In the genomic region with DNA sequence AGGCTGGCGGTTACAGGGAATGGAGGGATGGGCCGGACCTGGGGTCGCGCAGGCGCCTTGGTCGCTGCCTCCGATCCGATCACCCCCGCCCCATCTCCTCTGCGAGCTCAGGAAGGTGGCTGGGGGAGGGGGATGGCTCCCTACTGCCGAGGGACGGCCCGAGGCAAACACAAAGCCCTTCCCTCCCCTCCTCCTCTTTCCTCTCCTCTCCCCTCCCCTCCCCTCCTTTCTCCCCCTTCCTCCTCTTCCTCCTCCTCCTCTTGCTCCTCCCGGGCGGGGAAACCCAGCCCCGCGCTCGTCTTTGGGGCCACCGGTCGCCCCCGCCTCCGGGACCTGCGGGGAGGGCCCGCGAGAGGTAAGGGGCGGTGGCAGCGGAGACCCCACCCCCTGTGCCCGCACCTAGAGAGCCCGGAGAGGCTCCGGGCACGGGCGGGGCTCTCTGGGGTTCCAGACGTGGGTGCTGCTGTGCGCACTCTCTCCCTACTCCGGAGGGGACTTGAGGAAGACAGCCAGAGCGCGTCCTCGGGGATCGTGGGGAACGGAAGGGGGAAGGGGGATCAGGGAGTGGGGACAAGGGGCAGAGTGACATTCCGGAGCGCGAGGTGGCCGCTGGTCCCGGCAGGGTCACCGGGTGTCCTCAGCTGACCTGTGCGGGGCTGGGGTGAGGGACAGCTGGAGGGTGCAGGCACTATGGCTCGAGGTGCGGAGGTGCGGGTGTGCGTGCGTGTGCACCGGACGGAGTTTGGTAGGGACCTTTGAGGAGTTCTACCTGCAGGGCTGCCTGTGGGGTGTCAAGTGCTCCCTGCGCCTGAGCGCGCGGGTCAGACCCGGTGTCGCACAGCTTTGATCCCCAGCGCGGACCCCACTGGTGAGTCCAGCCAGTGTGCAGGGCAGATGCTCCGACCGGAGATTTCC, we compare ENCODE assay signal across 8 cellular contexts. TPM values are rescaled to one million over a fixed set of nuclear protein-coding genes. Genes with fewer than 3 reads are reported as not detected.
DNase-seq lines count a peak whose midpoint lies in the region; ATAC-seq and TF ChIP-seq lines count a peak whose summit lies in the region.

A gene with protein sequence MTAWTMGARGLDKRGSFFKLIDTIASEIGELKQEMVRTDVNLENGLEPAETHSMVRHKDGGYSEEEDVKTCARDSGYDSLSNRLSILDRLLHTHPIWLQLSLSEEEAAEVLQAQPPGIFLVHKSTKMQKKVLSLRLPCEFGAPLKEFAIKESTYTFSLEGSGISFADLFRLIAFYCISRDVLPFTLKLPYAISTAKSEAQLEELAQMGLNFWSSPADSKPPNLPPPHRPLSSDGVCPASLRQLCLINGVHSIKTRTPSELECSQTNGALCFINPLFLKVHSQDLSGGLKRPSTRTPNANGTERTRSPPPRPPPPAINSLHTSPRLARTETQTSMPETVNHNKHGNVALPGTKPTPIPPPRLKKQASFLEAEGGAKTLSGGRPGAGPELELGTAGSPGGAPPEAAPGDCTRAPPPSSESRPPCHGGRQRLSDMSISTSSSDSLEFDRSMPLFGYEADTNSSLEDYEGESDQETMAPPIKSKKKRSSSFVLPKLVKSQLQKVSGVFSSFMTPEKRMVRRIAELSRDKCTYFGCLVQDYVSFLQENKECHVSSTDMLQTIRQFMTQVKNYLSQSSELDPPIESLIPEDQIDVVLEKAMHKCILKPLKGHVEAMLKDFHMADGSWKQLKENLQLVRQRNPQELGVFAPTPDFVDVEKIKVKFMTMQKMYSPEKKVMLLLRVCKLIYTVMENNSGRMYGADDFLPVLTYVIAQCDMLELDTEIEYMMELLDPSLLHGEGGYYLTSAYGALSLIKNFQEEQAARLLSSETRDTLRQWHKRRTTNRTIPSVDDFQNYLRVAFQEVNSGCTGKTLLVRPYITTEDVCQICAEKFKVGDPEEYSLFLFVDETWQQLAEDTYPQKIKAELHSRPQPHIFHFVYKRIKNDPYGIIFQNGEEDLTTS (plus strand): TSS at position 286 of the 915 bp plus-strand sequence. CDS start 131,344 bp downstream, outside the sequence.

- no peak for ATAC-seq in GM19467 (IDR thresholded peaks at IDR 0.05; ENCODE audit: unreplicated experiment)

- DNase-seq in Caki2 (ENCODE audit: low read depth) (peak; percentile 85), LNCaP clone FGC (ENCODE audit: low read depth) (peak; percentile 72), SK-N-MC (ENCODE audit: low read depth, low spot score) (no peak), epithelial cell of proximal tubule (ENCODE audit: low read depth) (no peak), mesenchymal stem cell (peak; percentile 95), substantia nigra (lab: John Stamatoyannopoulos, UW) (peak in 46 of 49 donors; percentile 32 to 84 (median 68))
- no peak for DNase-seq in stimulated activated CD4-positive, alpha-beta T cell treated with anti-CD3 and anti-CD28 coated beads, Interleukin-12 subunit alpha, Interleukin-12 subunit beta, amount 100 ng/mL, for 4 hours

- peak within 1 kb of the TSS; percentile 98 for H4K8ac ChIP-seq in mesenchymal stem cell (ENCODE audit: low read length)

- 2% methylated on average over 49 of the region's 64 CpGs for WGBS in mesenchymal stem cell

- H3K4ac ChIP-seq in mesenchymal stem cell (ENCODE audit: low read depth in 1 of 2, low read length in 2 of 2) = peak within 1 kb of the TSS; percentile 97 to 100

- H3K27me3 ChIP-seq in mesenchymal stem cell (ENCODE audit: control insufficient read depth in 1 of 2, insufficient read depth in 1 of 2, low read length in 2 of 2) = no peaks in the 10 kb centered on the region

- H4K91ac ChIP-seq in mesenchymal stem cell (ENCODE audit: low read length) = peak within 1 kb of the TSS; percentile 100

- peak within 1 kb of the TSS; percentile 98 for H2BK5ac ChIP-seq in mesenchymal stem cell (ENCODE audit: low read depth, low read length, poor library complexity, severe bottlenecking)

- H3K18ac ChIP-seq in mesenchymal stem cell (ENCODE audit: low read depth in 1 of 2, low read length in 2 of 2) = peak within 1 kb of the TSS; percentile 100

- H2BK12ac ChIP-seq in mesenchymal stem cell (ENCODE audit: low read length in 2 of 2) = peak within 1 kb of the TSS; percentile 12 to 97

- H3K14ac ChIP-seq in mesenchymal stem cell (ENCODE audit: low read length in 2 of 2) = peak within 1 kb of the TSS in 1 of 2 experiments; percentile 100

- H3K36me3 ChIP-seq in SK-N-MC (ENCODE audit: insufficient read depth, low read length) (no peaks in the 10 kb centered on the region), mesenchymal stem cell (ENCODE audit: control insufficient read depth in 1 of 2, insufficient read depth in 2 of 2, low read depth in 1 of 2, low read length in 2 of 2) (no peaks in the 10 kb centered on the region)

- no peak for TF ChIP-seq CTCF in LNCaP clone FGC (IDR thresholded peaks at IDR 0.05; ENCODE audit: control insufficient read depth, extremely low read depth, insufficient read depth)
- no peak for TF ChIP-seq CTCF in epithelial cell of proximal tubule (conservative IDR thresholded peaks at IDR 0.05; ENCODE audit: low read depth, low read length)

- H2AFZ ChIP-seq in mesenchymal stem cell (ENCODE audit: low read depth, low read length) = peak within 1 kb of the TSS; percentile 55

- H3K27ac ChIP-seq in SK-N-MC = peak within 1 kb of the TSS; percentile 67
- H3K27ac ChIP-seq in mesenchymal stem cell (ENCODE audit: low read length, poor library complexity, severe bottlenecking) = peak within 1 kb of the TSS; percentile 100
- peak within 1 kb of the TSS; percentile 91 for H3K27ac ChIP-seq in substantia nigra (ENCODE audit: low read depth, low read length, poor library complexity, severe bottlenecking)

- H3K4me3 ChIP-seq in LNCaP clone FGC (ENCODE audit: low read depth, low read length) (peak within 1 kb of the TSS; percentile 60), SK-N-MC (peak within 1 kb of the TSS; percentile 84), epithelial cell of proximal tubule (ENCODE audit: low read depth, low read length) (peak within 1 kb of the TSS; percentile 72), mesenchymal stem cell (ENCODE audit: insufficient read depth in 1 of 2, low read depth in 1 of 2, low read length in 2 of 2) (peak within 1 kb of the TSS; percentile 97 to 98)

- peak within 1 kb of the TSS; percentile 96 for H3K23ac ChIP-seq in mesenchymal stem cell (ENCODE audit: low read length in 2 of 2)

- peak within 1 kb of the TSS; percentile 98 for H2BK15ac ChIP-seq in mesenchymal stem cell (ENCODE audit: low read depth, poor library complexity, severe bottlenecking)

- peak within 1 kb of the TSS; percentile 79 for H2AK5ac ChIP-seq in mesenchymal stem cell (ENCODE audit: low read length, severe bottlenecking)

- H3K9ac ChIP-seq in SK-N-MC (ENCODE audit: insufficient read length) (peak within 1 kb of the TSS; percentile 71), mesenchymal stem cell (ENCODE audit: low read length) (peak within 1 kb of the TSS; percentile 97)

- peak within 1 kb of the TSS; percentile 99 for H2BK120ac ChIP-seq in mesenchymal stem cell (ENCODE audit: low read depth, low read length)

- no peaks in the 10 kb centered on the region for H3K9me3 ChIP-seq in SK-N-MC (ENCODE audit: low read depth, low read length)
- no peaks in the 10 kb centered on the region for H3K9me3 ChIP-seq in mesenchymal stem cell (ENCODE audit: control insufficient read depth, low read length)

- peak within 1 kb of the TSS; percentile 95 for H3K4me2 ChIP-seq in mesenchymal stem cell (ENCODE audit: low read length, poor library complexity, severe bottlenecking)

- in situ Hi-C loops in Caki2 (cut with HindIII; ENCODE audit: low pct_unique_long_range_greater_than_20kb, low sequenced_read_pairs) = no loop called here

- H3K79me1 ChIP-seq in mesenchymal stem cell (replicated peaks; ENCODE audit: low read length, poor library complexity, severe bottlenecking) = peaks cover 10% of the 10 kb centered on the region

- peaks cover 9% of the 10 kb centered on the region for H3K4me1 ChIP-seq in mesenchymal stem cell (ENCODE audit: control insufficient read depth, insufficient read depth, low read depth, low read length)

RNA-seq across cellular contexts. Expression of the gene that starts here (rescaled TPM):
- total RNA-seq in Caki2 (2014; rRNA removed; shearing (Covaris generic); ENCODE audit: low replicate concordance) = 43.0 and 59.0 TPM in 2 replicates
- total RNA-seq in epithelial cell of proximal tubule = 15.7 and 17.5 TPM in 2 replicates
- 44.5 TPM for polyA plus RNA-seq in mesenchymal stem cell (2013, experiment 1 of 2)
- 41.0 TPM for polyA plus RNA-seq in mesenchymal stem cell (2013, experiment 2 of 2)

Comparison
In these comparisons a context has a peak if more than half of its experiments do, and no peak if none do; other contexts are left out.
1. DNase-seq: peak in Caki2 (single experiment), LNCaP clone FGC (single experiment), mesenchymal stem cell (single experiment) and substantia nigra (46 of 49); none in SK-N-MC (single experiment), epithelial cell of proximal tubule (single experiment) and stimulated activated CD4-positive, alpha-beta T cell treated with anti-CD3 and anti-CD28 coated beads, Interleukin-12 subunit alpha, Interleukin-12 subunit beta, amount 100 ng/mL, for 4 hours (single experiment).
2. Peak in every context shown above with its lines, with median percentiles within 50 percentile points of each other: H3K4me3 ChIP-seq and H3K27ac ChIP-seq.